In genomic region chr17:8875416-8875815, GRCh38 we compare ENCODE assay signal across 25 cellular contexts. TPM values are rescaled to one million over a fixed set of nuclear protein-coding genes. Genes with fewer than 3 reads are reported as not detected.
"Had no signal": no experiment of that assay in that cellular context is flagged by ENCODE, and none has a peak within 500 bp of the region (broad histone marks: within the 10 kb centered on the region; RNA-seq: fewer than 3 reads in every experiment).

No MANE protein-coding gene starts in this region.

- H3K4me3 Mint-ChIP-seq: activated B cell treated with CpG ODN at 0.5 μM for 24 hours; activated CD4-positive, alpha-beta T cell treated with anti-CD3 and anti-CD28 coated beads, Interleukin-2, amount 10 ng/mL, durations not matched to agents 24 days and 14 days; activated CD8-positive, alpha-beta memory T cell treated with anti-CD3 and anti-CD28 coated beads, Interleukin-2, amount 10 ng/mL, durations not matched to agents 7 days and 5 days; activated naive CD8-positive, alpha-beta T cell treated with anti-CD3 and anti-CD28 coated beads, Interleukin-2, amount 10 ng/mL, durations not matched to agents 7 days and 5 days; activated T-cell treated with anti-CD3 and anti-CD28 coated beads, Interleukin-2, amount 50 U/mL, for 4 hours; activated T-helper 17 cell treated with anti-CD3 and anti-CD28 coated beads, Interleukin-2, amount 50 U/mL, for 72 hours; T-helper 1 cell treated with Interleukin-12 subunit alpha and Interleukin-12 subunit beta and Interleukin-4 antibody, amounts not matched to agents 30 μg/mL and 1 μg/mL, for 36 hours had no signal

- H3K27me3 Mint-ChIP-seq: activated B cell treated with CpG ODN at 0.5 μM for 24 hours; activated CD4-positive, alpha-beta T cell treated with anti-CD3 and anti-CD28 coated beads, Interleukin-2, amount 10 ng/mL, durations not matched to agents 24 days and 14 days; activated CD8-positive, alpha-beta memory T cell treated with anti-CD3 and anti-CD28 coated beads, Interleukin-2, amount 10 ng/mL, durations not matched to agents 7 days and 5 days; activated naive CD8-positive, alpha-beta T cell treated with anti-CD3 and anti-CD28 coated beads, Interleukin-2, amount 10 ng/mL, durations not matched to agents 7 days and 5 days; activated T-helper 17 cell treated with anti-CD3 and anti-CD28 coated beads, Interleukin-2, amount 50 U/mL, for 72 hours had no signal

- H3K9me3 Mint-ChIP-seq: activated B cell treated with CpG ODN at 0.5 μM for 24 hours; activated CD4-positive, alpha-beta T cell treated with anti-CD3 and anti-CD28 coated beads, Interleukin-2, amount 10 ng/mL, durations not matched to agents 24 days and 14 days; activated naive CD8-positive, alpha-beta T cell treated with anti-CD3 and anti-CD28 coated beads, Interleukin-2, amount 10 ng/mL, durations not matched to agents 7 days and 5 days; activated T-cell treated with anti-CD3 and anti-CD28 coated beads, Interleukin-2, amount 50 U/mL, for 4 hours; activated T-helper 17 cell treated with anti-CD3 and anti-CD28 coated beads, Interleukin-2, amount 50 U/mL, for 72 hours; T-helper 1 cell treated with Interleukin-12 subunit alpha and Interleukin-12 subunit beta and Interleukin-4 antibody, amounts not matched to agents 30 μg/mL and 1 μg/mL, for 36 hours had no signal

- H3K27ac ChIP-seq: adrenal gland, Peyer's patch, RWPE1, SJSA1 had no signal

- H3K9me3 ChIP-seq: adrenal gland, Peyer's patch, SJSA1 had no signal

- H3K4me1 Mint-ChIP-seq: activated T-helper 17 cell treated with anti-CD3 and anti-CD28 coated beads, Interleukin-2, amount 50 U/mL, for 72 hours had no signal

- H3K4me3 ChIP-seq: adrenal gland, Peyer's patch, SJSA1 had no signal

- H3K27ac Mint-ChIP-seq: activated B cell treated with CpG ODN at 0.5 μM for 24 hours; activated CD4-positive, alpha-beta T cell treated with anti-CD3 and anti-CD28 coated beads, Interleukin-2, amount 10 ng/mL, durations not matched to agents 24 days and 14 days; activated CD8-positive, alpha-beta memory T cell treated with anti-CD3 and anti-CD28 coated beads, Interleukin-2, amount 10 ng/mL, durations not matched to agents 7 days and 5 days; activated naive CD8-positive, alpha-beta T cell treated with anti-CD3 and anti-CD28 coated beads, Interleukin-2, amount 10 ng/mL, durations not matched to agents 7 days and 5 days; activated T-helper 17 cell treated with anti-CD3 and anti-CD28 coated beads, Interleukin-2, amount 50 U/mL, for 72 hours; T-helper 1 cell treated with Interleukin-12 subunit alpha and Interleukin-12 subunit beta and Interleukin-4 antibody, amounts not matched to agents 30 μg/mL and 1 μg/mL, for 36 hours had no signal

- ATAC-seq: activated CD8-positive, alpha-beta memory T cell treated with anti-CD3 and anti-CD28 coated beads, Interleukin-2, amount 10 ng/mL, durations not matched to agents 7 days and 5 days; activated T-cell treated with anti-CD3 and anti-CD28 coated beads, Interleukin-2, amount 50 U/mL, for 4 hours had no signal

- H3K4me1 ChIP-seq: adrenal gland, Peyer's patch, SJSA1 had no signal

- H3K36me3 ChIP-seq: adrenal gland, Peyer's patch, SJSA1 had no signal

- H3K27me3 ChIP-seq: adrenal gland, SJSA1 had no signal

- DNase-seq: activated B cell treated with CpG ODN at 0.5 μM for 24 hours; activated CD4-positive, alpha-beta T cell treated with anti-CD3 and anti-CD28 coated beads for 1 hour; activated CD4-positive, alpha-beta T cell treated with anti-CD3 and anti-CD28 coated beads, Interleukin-2, amount 10 ng/mL, durations not matched to agents 24 days and 14 days; activated CD4-positive, alpha-beta T cell treated with anti-CD3 and anti-CD28 coated beads, Interleukin-2, amount 50 U/mL, for 48 hours; activated CD8-positive, alpha-beta memory T cell treated with anti-CD3 and anti-CD28 coated beads, Interleukin-2, amount 10 ng/mL, durations not matched to agents 7 days and 5 days; activated gamma-delta T cell; activated naive CD4-positive, alpha-beta T cell treated with anti-CD3 and anti-CD28 coated beads, Interleukin-2, amount 50 U/mL, for 16 hours; activated naive CD8-positive, alpha-beta T cell treated with anti-CD3 and anti-CD28 coated beads, Interleukin-2, amount 10 ng/mL, durations not matched to agents 7 days and 5 days; activated T-cell treated with anti-CD3 and anti-CD28 coated beads, Interleukin-2, amount 50 U/mL, for 4 hours; adrenal gland; anterior cingulate cortex; caudate nucleus; Kasumi-1; NCI-H1105 treated with DMSO at 0.1 percent for 48 hours; NCI-H1436 treated with DMSO at 0.1 percent for 48 hours; NCI-H187; NCI-H2081; NCI-H446; NCI-H524; Peyer's patch; SHP77 had no signal

RNA-seq across cellular contexts. Expression of gene PIK3R6, which starts 7.9 kb away (rescaled TPM):
- total RNA-seq: SJSA1 had no signal
